In the genomic region with DNA sequence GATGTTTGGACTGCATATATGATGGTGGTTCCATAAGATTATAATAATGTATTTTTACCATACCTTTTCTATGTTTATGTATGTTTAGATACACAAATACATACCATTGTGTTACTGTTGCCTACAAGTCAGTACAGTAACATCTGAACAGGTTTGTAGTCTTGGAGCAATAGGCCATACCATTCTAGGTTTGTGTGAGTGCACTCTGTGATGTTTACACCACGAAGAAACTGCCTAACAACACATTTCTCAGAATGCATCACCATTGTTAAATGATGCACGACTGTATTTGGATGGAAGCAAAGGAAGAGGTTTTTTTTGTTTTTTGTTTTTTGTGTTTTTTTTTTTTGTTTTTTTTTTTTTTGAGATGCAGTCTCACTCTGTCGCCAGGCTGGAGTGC, we compare ENCODE assay signal across 24 cellular contexts. TPM values are rescaled to one million over a fixed set of nuclear protein-coding genes. Genes with fewer than 3 reads are reported as not detected.
DNase-seq lines count a peak whose midpoint lies in the region; ATAC-seq and TF ChIP-seq lines count a peak whose summit lies in the region.
"Had no signal": no experiment of that assay in that cellular context is flagged by ENCODE, and none has a peak within 500 bp of the region (broad histone marks: within the 10 kb centered on the region; RNA-seq: fewer than 3 reads in every experiment).

No MANE protein-coding gene starts in this region.

- H3K36me3 ChIP-seq in aorta (ENCODE audit: control insufficient read depth in 1 of 2, insufficient read depth in 2 of 2, low read length in 1 of 2) (no peaks in the 10 kb centered on the region), right atrium auricular region (no peaks in the 10 kb centered on the region)
- H3K36me3 ChIP-seq: BLaER1 had no signal

- TF ChIP-seq CTCF in right atrium auricular region (IDR thresholded peaks at IDR 0.05) = no peak

- H3K27ac ChIP-seq in aorta (ENCODE audit: low read depth in 1 of 2, low read length in 2 of 2) (no peak overlapping the region), right atrium auricular region (no peak overlapping the region)
- H3K27ac ChIP-seq: A549, BLaER1 had no signal

- H3K9me3 ChIP-seq in aorta (ENCODE audit: control insufficient read depth, low read length) (no peaks in the 10 kb centered on the region), right atrium auricular region (no peaks in the 10 kb centered on the region)
- H3K9me3 ChIP-seq: A549, BLaER1, SK-N-SH had no signal

- intact Hi-C loops in aorta (cut with DNase I) = loop anchor here in 1 of 2 donors (5.0 kb wide), 1 partner anchor 34 kb away; the partner anchor contains the start of gene NUP35

- ATAC-seq in GM18858 (IDR thresholded peaks at IDR 0.05; ENCODE audit: unreplicated experiment) (peak; percentile 52), GM21447 (IDR thresholded peaks at IDR 0.05; ENCODE audit: unreplicated experiment) (peak; percentile 43), HG02870 (IDR thresholded peaks at IDR 0.05; ENCODE audit: unreplicated experiment) (peak; percentile 61), HG03354 (IDR thresholded peaks at IDR 0.05; ENCODE audit: poor library complexity, severe bottlenecking, unreplicated experiment) (peak; percentile 75), GM19463 (IDR thresholded peaks at IDR 0.05; ENCODE audit: unreplicated experiment) (no peak), aorta (ENCODE audit: low FRiP score) (no peak)
- ATAC-seq: A549; CD8-positive, alpha-beta T cell; GM23338; HCT116; HepG2; T-cell had no signal

- H3K4me1 ChIP-seq in aorta (ENCODE audit: control insufficient read depth in 1 of 2, insufficient read depth in 2 of 2, low read length in 2 of 2) (peaks cover 0 to 2% of the 10 kb centered on the region in 2 donors), right atrium auricular region (no peaks in the 10 kb centered on the region)
- H3K4me1 ChIP-seq: A549 had no signal

- no peak for DNase-seq in AG20443 (ENCODE audit: low spot score)
- DNase-seq in aorta = no peak
- no peak for DNase-seq in right atrium auricular region (ENCODE audit: low spot score)
- DNase-seq: Calu3; CD8-positive, alpha-beta T cell; DMS53; KBM-7; NCI-H1105; NCI-H1694; NCI-H2081 treated with DMSO at 0.1 percent for 48 hours; OCI-M1; Right ventricle myocardium superior; SK-N-SH; T-cell had no signal

- no peak overlapping the region for H3K4me3 ChIP-seq in aorta (ENCODE audit: low read length in 2 of 2)
- H3K4me3 ChIP-seq in right atrium auricular region = no peak overlapping the region
- H3K4me3 ChIP-seq: A549, BLaER1, GM23338 had no signal

- H3K27me3 ChIP-seq in aorta (ENCODE audit: control insufficient read depth in 1 of 2, insufficient read depth in 2 of 2, low read length in 1 of 2) (no peaks in the 10 kb centered on the region), right atrium auricular region (no peaks in the 10 kb centered on the region)
- H3K27me3 ChIP-seq: BLaER1 had no signal

- 77 to 86% methylated on average over 3 of the region's 3 CpGs for WGBS in aorta, 2 donors

RNA-seq across cellular contexts. Expression of gene DUSP19, which starts 9.5 kb away (rescaled TPM):
- total RNA-seq in aorta (1 to 10 TPM; 7.1 to 8.1 TPM), right atrium auricular region (10 to 100 TPM in 1 of 2 donors, 1 to 10 TPM in 1; 5.5 to 15.3 TPM)
- polyA plus RNA-seq in aorta = 1 to 10 TPM; 3.4 to 3.5 TPM

RNA-seq across cellular contexts. Expression of gene NUP35, which starts 36.2 kb away (rescaled TPM):
- total RNA-seq in aorta = 10 to 100 TPM; 14.1 to 17.0 TPM
- 1 to 10 TPM; 7.1 to 7.3 TPM for polyA plus RNA-seq in aorta
- total RNA-seq in right atrium auricular region = 1 to 10 TPM; 5.0 to 6.6 TPM

RNA-seq across cellular contexts. Expression of gene NCKAP1, which starts 49.8 kb away (rescaled TPM):
- total RNA-seq in aorta (100 to 1,000 TPM; 192 to 207 TPM), right atrium auricular region (100 to 1,000 TPM; 107 to 113 TPM)
- polyA plus RNA-seq in aorta = 10 to 100 TPM; 73.0 to 75.8 TPM

Comparison
In these comparisons a context has a peak if more than half of its experiments do, and no peak if none do; other contexts are left out.
1. ATAC-seq: peak in GM18858 (single experiment), GM21447 (single experiment), HG02870 (single experiment) and HG03354 (single experiment); none in GM19463 (single experiment) and aorta (single experiment).